Comparison of ENCODE assay signal across 19 cellular contexts in the genomic region with DNA sequence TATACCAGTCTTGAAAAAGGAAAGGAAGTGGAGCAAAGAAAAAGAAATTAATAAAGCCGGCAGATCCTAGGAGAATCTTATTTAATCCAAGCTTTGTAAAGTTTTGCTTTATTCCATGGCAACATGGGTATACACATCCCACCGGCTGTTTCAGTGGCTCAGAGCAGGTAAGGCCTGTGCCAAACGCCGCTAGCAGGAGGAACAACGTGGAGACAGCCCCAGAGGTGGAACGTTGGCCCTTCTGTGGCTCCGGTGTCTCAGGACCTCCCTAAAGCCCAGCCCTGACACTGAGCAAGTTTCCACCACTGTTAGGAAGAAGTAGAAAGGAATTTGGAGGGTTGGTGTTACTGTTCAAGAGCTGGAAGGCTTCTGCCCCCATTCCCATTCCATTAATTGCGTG. TPM values are rescaled to one million over a fixed set of nuclear protein-coding genes. Genes with fewer than 3 reads are reported as not detected.
DNase-seq lines count a peak whose midpoint lies in the region; ATAC-seq, FAIRE-seq and TF ChIP-seq lines count a peak whose summit lies in the region.
"Had no signal": no experiment of that assay in that cellular context is flagged by ENCODE, and none has a peak within 500 bp of the region (broad histone marks: within the 10 kb centered on the region; RNA-seq: fewer than 3 reads in every experiment).

No MANE protein-coding gene starts in this region.

- POLR2A ChIA-PET in Caco-2 (lab: Charles Lee), result no interaction called here

- TF ChIP-seq CTCF in Caco-2 (IDR thresholded peaks at IDR 0.05; ENCODE audit: insufficient read depth in 1 of 2, low read depth in 1 of 2, low read length in 1 of 2, severe bottlenecking in 1 of 2, unreplicated experiment in 1 of 2) (no peak), astrocyte (IDR thresholded peaks at IDR 0.05; ENCODE audit: insufficient read depth, low read depth, low read length) (no peak), keratinocyte (optimal IDR thresholded peaks at IDR 0.05 in 1 of 3, IDR thresholded peaks at IDR 0.05 in 1 of 3, conservative IDR thresholded peaks at IDR 0.05 in 1 of 3; ENCODE audit: extremely low read depth in 1 of 3, insufficient read depth in 2 of 3, low read length in 3 of 3) (no peak), sigmoid colon (IDR thresholded peaks at IDR 0.05) (no peak)

- no peak overlapping the region for H3K4me3 Mint-ChIP-seq in Caco-2 (ENCODE audit: unreplicated experiment)
- H3K4me3 Mint-ChIP-seq in astrocyte (ENCODE audit: unreplicated experiment), result no peak overlapping the region
- no peak overlapping the region for H3K4me3 Mint-ChIP-seq in immature natural killer cell
- H3K4me3 Mint-ChIP-seq: CD4-positive, CD25-positive, alpha-beta regulatory T cell; effector memory CD8-positive, alpha-beta T cell; GM23338 had no signal

- 84 to 86% methylated on average over 8 of the region's 8 CpGs for WGBS in sigmoid colon, 2 donors

- H3K27me3 Mint-ChIP-seq in Caco-2 (ENCODE audit: insufficient read depth, unreplicated experiment) (no peaks in the 10 kb centered on the region), astrocyte (ENCODE audit: low read depth, unreplicated experiment) (no peaks in the 10 kb centered on the region), immature natural killer cell (ENCODE audit: low read depth in 3 of 3) (peaks cover 2 to 18% (median 8%) of the 10 kb centered on the region in 3 donors)

- no peaks in the 10 kb centered on the region for H4K20me1 ChIP-seq in astrocyte (ENCODE audit: insufficient read depth, low read length)
- no peaks in the 10 kb centered on the region for H4K20me1 ChIP-seq in keratinocyte (ENCODE audit: control insufficient read depth, extremely low read depth, insufficient read depth, low read length)

- H3K79me2 ChIP-seq in astrocyte (ENCODE audit: insufficient read depth, low read length) (peaks cover 69% of the 10 kb centered on the region), keratinocyte (ENCODE audit: control insufficient read depth, insufficient read depth, low read length) (peaks cover 96% of the 10 kb centered on the region)

- no peak for DNase-seq in Caco-2
- no peak for DNase-seq in astrocyte (ENCODE audit: low read depth)
- DNase-seq in keratinocyte (ENCODE audit: low read depth, low spot score), result no peak
- no peak for DNase-seq in sigmoid colon
- DNase-seq in immature natural killer cell, result no peak
- DNase-seq in SHP77 (lab: John Stamatoyannopoulos, UW), result no peak
- DNase-seq in activated CD4-positive, alpha-beta T cell treated with anti-CD3 and anti-CD28 coated beads for 4 hours, result no peak
- DNase-seq: CD4-positive, CD25-positive, alpha-beta regulatory T cell; cerebellar nuclear complex; DMS79; effector memory CD8-positive, alpha-beta T cell; stimulated activated CD4-positive, alpha-beta T cell treated with anti-CD3 and anti-CD28 coated beads, Interleukin-4, amount 100 ng/mL, for 1 hour; T-helper 9 cell; testis had no signal

- H3K4me1 Mint-ChIP-seq in Caco-2 (ENCODE audit: low read depth, unreplicated experiment), result peaks cover 58% of the 10 kb centered on the region
- peaks cover 54% of the 10 kb centered on the region for H3K4me1 Mint-ChIP-seq in astrocyte (ENCODE audit: low read depth, unreplicated experiment)
- H3K4me1 Mint-ChIP-seq in immature natural killer cell, result peaks cover 13 to 22% of the 10 kb centered on the region in 2 donors

- H3K9ac ChIP-seq in astrocyte (ENCODE audit: low read length) (no peak overlapping the region), keratinocyte (ENCODE audit: control insufficient read depth, extremely low read depth, insufficient read depth, low read length) (peak overlapping the region; percentile 29)

- no peaks in the 10 kb centered on the region for H3K9me3 Mint-ChIP-seq in Caco-2 (ENCODE audit: unreplicated experiment)
- H3K9me3 Mint-ChIP-seq in astrocyte (ENCODE audit: unreplicated experiment), result no peaks in the 10 kb centered on the region
- peaks cover 0 to 2% (median 0%) of the 10 kb centered on the region in 6 donors for H3K9me3 Mint-ChIP-seq in immature natural killer cell
- H3K9me3 Mint-ChIP-seq: activated T-helper 2 cell treated with anti-CD3 and anti-CD28 coated beads, Interferon-gamma antibody, Interleukin-2, Interleukin-4, amounts not matched to agents 10 μg/mL and 5 μg/mL and 100 μg/mL, durations not matched to agents 14 hours and 24 hours and 36 hours; effector memory CD8-positive, alpha-beta T cell; GM23338 had no signal

- H3K27ac ChIP-seq in astrocyte (ENCODE audit: low read depth, low read length) (peak overlapping the region; percentile 25), keratinocyte (ENCODE audit: control insufficient read depth, insufficient read depth, low read length) (peak overlapping the region; percentile 98), sigmoid colon (peak overlapping the region; percentile 75 to 86 (median 80))

- H3K4me2 ChIP-seq in astrocyte (ENCODE audit: low read length) (no peak overlapping the region), keratinocyte (ENCODE audit: control insufficient read depth, extremely low read depth, insufficient read depth, low read depth, low read length) (no peak overlapping the region)
- H3K4me2 ChIP-seq: GM23338 had no signal

- H3K9me1 ChIP-seq in keratinocyte (ENCODE audit: control insufficient read depth, extremely low read depth, insufficient read depth, low read length), result peaks cover 9% of the 10 kb centered on the region

- CTCF ChIA-PET in Caco-2 (lab: Charles Lee), result no interaction called here

- TF ChIP-seq EP300 in sigmoid colon (IDR thresholded peaks at IDR 0.05), result no peak

- no peaks in the 10 kb centered on the region for H3K9me3 ChIP-seq in Caco-2
- no peaks in the 10 kb centered on the region for H3K9me3 ChIP-seq in astrocyte (ENCODE audit: insufficient read depth, low read depth, low read length)
- no peaks in the 10 kb centered on the region for H3K9me3 ChIP-seq in keratinocyte (ENCODE audit: control insufficient read depth, low read depth, low read length)
- no peaks in the 10 kb centered on the region for H3K9me3 ChIP-seq in sigmoid colon
- H3K9me3 ChIP-seq: testis had no signal

- no peaks in the 10 kb centered on the region for H3K27me3 ChIP-seq in Caco-2 (replicated peaks; ENCODE audit: control insufficient read depth, insufficient read depth, low read length)
- H3K27me3 ChIP-seq in astrocyte (ENCODE audit: insufficient read depth, low read length), result no peaks in the 10 kb centered on the region
- H3K27me3 ChIP-seq in keratinocyte (ENCODE audit: control insufficient read depth, extremely low read depth, insufficient read depth, low read length), result no peaks in the 10 kb centered on the region
- no peaks in the 10 kb centered on the region for H3K27me3 ChIP-seq in sigmoid colon
- H3K27me3 ChIP-seq: testis had no signal

- no TSS peak for BruUV-seq in Caco-2 (replicated peaks; lab: Mats Ljungman, UMichigan)

- H2AFZ ChIP-seq in astrocyte (ENCODE audit: low read depth, low read length) (no peak overlapping the region), keratinocyte (ENCODE audit: control insufficient read depth, low read length) (no peak overlapping the region)
- H2AFZ ChIP-seq: GM23338 had no signal

- H3K27ac Mint-ChIP-seq in Caco-2 (ENCODE audit: unreplicated experiment) (peak overlapping the region; percentile 51), astrocyte (ENCODE audit: unreplicated experiment) (no peak overlapping the region), immature natural killer cell (no peak overlapping the region)
- H3K27ac Mint-ChIP-seq: activated T-helper 2 cell treated with anti-CD3 and anti-CD28 coated beads, Interferon-gamma antibody, Interleukin-2, Interleukin-4, amounts not matched to agents 10 μg/mL and 5 μg/mL and 100 μg/mL, durations not matched to agents 14 hours and 24 hours and 36 hours; CD4-positive, CD25-positive, alpha-beta regulatory T cell; effector memory CD8-positive, alpha-beta T cell; GM23338 had no signal

- dilution Hi-C loops in keratinocyte (cut with MboI; ENCODE audit: extremely low pct_ligation_motif_present, low sequenced_read_pairs), result no loop called here

- FAIRE-seq in astrocyte (lab: Jason Lieb, UNC), result no peak
- no peak for FAIRE-seq in keratinocyte (lab: Jason Lieb, UNC)
- FAIRE-seq: HTR-8/SVneo had no signal

- H3K4me1 ChIP-seq in Caco-2 (peaks cover 72% of the 10 kb centered on the region), astrocyte (ENCODE audit: insufficient read depth, low read length) (peaks cover 46% of the 10 kb centered on the region), keratinocyte (ENCODE audit: control insufficient read depth, extremely low read depth, insufficient read depth, low read length) (peaks cover 85% of the 10 kb centered on the region), sigmoid colon (peaks cover 0 to 67% (median 58%) of the 10 kb centered on the region in 4 donors)

- H3K36me3 Mint-ChIP-seq in Caco-2 (ENCODE audit: insufficient read depth, unreplicated experiment) (peaks cover 21% of the 10 kb centered on the region), astrocyte (ENCODE audit: low read depth, unreplicated experiment) (no peaks in the 10 kb centered on the region), immature natural killer cell (no peaks in the 10 kb centered on the region)
- H3K36me3 Mint-ChIP-seq: CD4-positive, CD25-positive, alpha-beta regulatory T cell had no signal

- no peaks in the 10 kb centered on the region for H3K36me3 ChIP-seq in Caco-2 (ENCODE audit: control insufficient read depth, insufficient read depth, low read length)
- peaks cover 2% of the 10 kb centered on the region for H3K36me3 ChIP-seq in astrocyte (ENCODE audit: insufficient read depth, low read length)
- H3K36me3 ChIP-seq in keratinocyte (ENCODE audit: control insufficient read depth in 2 of 2, extremely low read depth in 1 of 2, insufficient read depth in 2 of 2, low read length in 2 of 2), result peaks cover 16 to 51% of the 10 kb centered on the region in 2 experiments
- H3K36me3 ChIP-seq in sigmoid colon, result no peaks in the 10 kb centered on the region

- no peak for ATAC-seq in GM18907 (IDR thresholded peaks at IDR 0.05; ENCODE audit: unreplicated experiment)
- ATAC-seq: effector memory CD8-positive, alpha-beta T cell; GM23338; SK-N-SH treated with all-trans-retinoic acid at 6 μM for 48 hours had no signal

- intact Hi-C loops in Caco-2 (cut with micrococcal nuclease; ENCODE audit: unreplicated experiment) (loop anchor here (1.0 to 5.0 kb wide), 4 partner anchors 37 to 284 kb away; no protein-coding TSS in a partner anchor), sigmoid colon (cut with DNase I) (loop anchor here (5.0 kb wide), 1 partner anchor 56 kb away; no protein-coding TSS in a partner anchor)

- no peak for TF ChIP-seq POLR2A in sigmoid colon (IDR thresholded peaks at IDR 0.05)

- no peak overlapping the region for H3K4me3 ChIP-seq in Caco-2 (ENCODE audit: low read depth, low read length)
- H3K4me3 ChIP-seq in astrocyte (ENCODE audit: insufficient read depth, low read depth, low read length), result no peak overlapping the region
- H3K4me3 ChIP-seq in keratinocyte (ENCODE audit: control insufficient read depth in 2 of 3, extremely low read depth in 1 of 3, insufficient read depth in 2 of 3, low read depth in 1 of 3, low read length in 3 of 3), result no peak overlapping the region
- no peak overlapping the region for H3K4me3 ChIP-seq in sigmoid colon
- H3K4me3 ChIP-seq: GM23338, testis had no signal

RNA-seq across cellular contexts. Expression of gene EGFR, which starts 52.0 kb away (rescaled TPM):
- total RNA-seq in Caco-2 (2022) (55.1 and 60.1 TPM in 2 replicates), astrocyte (22.0 and 27.3 TPM in 2 replicates), sigmoid colon (10 to 100 TPM; 35.6 to 61.5 (median 40.8) TPM)
- polyA plus RNA-seq in keratinocyte (109 to 159 TPM (median 120 TPM) in 3 replicates), sigmoid colon (10 to 100 TPM in 1 of 3 donors, 1 to 10 TPM in 2; 3.6 to 10.7 (median 5.5) TPM), immature natural killer cell (not detected)
- polyA plus RNA-seq in keratinocyte (2011; ENCODE audit: low read depth), result 54.6 TPM
- polyA plus RNA-seq in keratinocyte (2011; cell fraction: cytosol; rRNA removed), result 58.5 and 79.5 TPM in 2 replicates
- 351 and 352 TPM in 2 replicates for polyA plus RNA-seq in keratinocyte (2011; cell fraction: nucleus; rRNA removed)
- polyA plus RNA-seq in keratinocyte (2012; ENCODE audit: low replicate concordance), result 75.7 and 124 TPM in 2 replicates
- 306 to 451 TPM (median 333 TPM) in 3 replicates for polyA minus RNA-seq in keratinocyte
- 216 TPM for polyA minus RNA-seq in keratinocyte (2011; cell fraction: cytosol; rRNA and poly(A)+ RNA removed)
- 624 and 980 TPM in 2 replicates for polyA minus RNA-seq in keratinocyte (2011; cell fraction: nucleus; rRNA and poly(A)+ RNA removed)
- total RNA-seq: activated T-helper 2 cell treated with anti-CD3 and anti-CD28 coated beads, Interferon-gamma antibody, Interleukin-2, Interleukin-4, amounts not matched to agents 10 μg/mL and 5 μg/mL and 100 μg/mL, durations not matched to agents 14 hours and 24 hours and 36 hours; CD4-positive, CD25-positive, alpha-beta regulatory T cell had no signal
- polyA plus RNA-seq: CD4-positive, CD25-positive, alpha-beta regulatory T cell had no signal

Comparison
In these comparisons a context has a peak if more than half of its experiments do, and no peak if none do; other contexts are left out.
1. H3K27ac ChIP-seq: peak in every context shown above with its lines; median percentile 98 in keratinocyte; 80 in sigmoid colon; 25 in astrocyte.